Comparison of ENCODE assay signal across 11 cellular contexts in genomic region chr17:19002191-19002590, GRCh38. TPM values are rescaled to one million over a fixed set of nuclear protein-coding genes. Genes with fewer than 3 reads are reported as not detected.
DNase-seq lines count a peak whose midpoint lies in the region; ATAC-seq and TF ChIP-seq lines count a peak whose summit lies in the region.
"Had no signal": no experiment of that assay in that cellular context is flagged by ENCODE, and none has a peak within 500 bp of the region (broad histone marks: within the 10 kb centered on the region; RNA-seq: fewer than 3 reads in every experiment).

No MANE protein-coding gene starts in this region.

- in situ Hi-C loops in mammary epithelial cell (cut with MboI; ENCODE audit: low sequenced_read_pairs in 2 of 2), result no loop called here

- H3K4me1 Mint-ChIP-seq in CD4-positive, alpha-beta T cell (ENCODE audit: low read depth), result peaks cover 30% of the 10 kb centered on the region
- H3K4me1 Mint-ChIP-seq in natural killer cell, result peaks cover 11 to 18% of the 10 kb centered on the region in 2 donors

- WGBS in mammary epithelial cell (ENCODE audit: low coverage, missing lambda C conversion rate), result 68% methylated on average over 2 of the region's 5 CpGs

- no peak overlapping the region for H3K27ac ChIP-seq in CD4-positive, alpha-beta T cell (ENCODE audit: low read depth, low read length)
- H3K27ac ChIP-seq in HUES6 (ENCODE audit: low read depth, low read length) (no peak overlapping the region), mammary epithelial cell (ENCODE audit: insufficient read depth, low read depth, low read length) (peak overlapping the region; percentile 22)

- H3K4me3 ChIP-seq in HUES6 (ENCODE audit: low read depth, low read length) (peak overlapping the region; percentile 87), mammary epithelial cell (replicated peaks in 1 of 3; ENCODE audit: insufficient read depth in 1 of 3, low read depth in 2 of 3, low read length in 3 of 3) (peak overlapping the region; percentile 70 to 76 (median 74))
- H3K4me3 ChIP-seq: MG63 had no signal

- H3K36me3 ChIP-seq in HUES6 (ENCODE audit: control insufficient read depth, insufficient read depth, low read length), result peaks cover 46% of the 10 kb centered on the region
- peaks cover 2% of the 10 kb centered on the region for H3K36me3 ChIP-seq in mammary epithelial cell (ENCODE audit: insufficient read depth, low read length)
- H3K36me3 ChIP-seq: MG63 had no signal

- no TSS peak for BruUV-seq in mammary epithelial cell (replicated peaks; lab: Mats Ljungman, UMichigan)

- H3K4me3 Mint-ChIP-seq in CD4-positive, alpha-beta T cell, result no peak overlapping the region
- peak overlapping the region; percentile 7 for H3K4me3 Mint-ChIP-seq in natural killer cell

- CTCF ChIA-PET in CD4-positive, alpha-beta T cell (lab: Charles Lee), result no interaction called here
- CTCF ChIA-PET in mammary epithelial cell (lab: Charles Lee; ENCODE audit: low non-redundant PET), result no interaction called here

- DNase-seq in CD4-positive, alpha-beta T cell, result no peak
- DNase-seq in mammary epithelial cell, result no peak
- DNase-seq in natural killer cell, result no peak
- no peak for DNase-seq in stimulated activated naive CD4-positive, alpha-beta T cell treated with Interleukin-2 at 50 U/mL for 16 hours (lab: John Stamatoyannopoulos, UW)
- DNase-seq in stimulated activated CD4-positive, alpha-beta T cell treated with anti-CD3 and anti-CD28 coated beads, Interleukin-2, amount 100 ng/mL, for 48 hours, result no peak
- no peak for DNase-seq in cerebellar nuclear complex (lab: John Stamatoyannopoulos, UW)
- DNase-seq: MG63, NCI-H526 treated with DMSO at 0.1 percent for 48 hours, occipital lobe had no signal

- H3K4me2 ChIP-seq in mammary epithelial cell (ENCODE audit: insufficient read depth, low read depth, low read length), result peak overlapping the region; percentile 99

- no peak for ATAC-seq in CD4-positive, alpha-beta T cell (ENCODE audit: poor library complexity)
- ATAC-seq in natural killer cell, result no peak

- H2AFZ ChIP-seq in mammary epithelial cell (ENCODE audit: low read depth, low read length), result no peak overlapping the region

- no peaks in the 10 kb centered on the region for H3K27me3 Mint-ChIP-seq in CD4-positive, alpha-beta T cell
- no peaks in the 10 kb centered on the region for H3K27me3 Mint-ChIP-seq in natural killer cell (ENCODE audit: low read depth in 2 of 2)

- no peak overlapping the region for H3K9ac ChIP-seq in HUES6 (ENCODE audit: low read length)
- H3K9ac ChIP-seq in mammary epithelial cell (ENCODE audit: insufficient read depth, low read length), result no peak overlapping the region

- peak overlapping the region; percentile 83 for H3K27ac Mint-ChIP-seq in CD4-positive, alpha-beta T cell
- H3K27ac Mint-ChIP-seq in natural killer cell, result peak overlapping the region in 1 of 2 donors; percentile 86

- H3K36me3 Mint-ChIP-seq in CD4-positive, alpha-beta T cell (ENCODE audit: low read depth), result peaks cover 3% of the 10 kb centered on the region
- H3K36me3 Mint-ChIP-seq in natural killer cell, result no peaks in the 10 kb centered on the region

- POLR2A ChIA-PET in CD4-positive, alpha-beta T cell (lab: Charles Lee), result interaction anchor here (1.5 kb wide), 1 partner anchor 22 kb away, joined by 11 read pairs; no protein-coding TSS in a partner anchor

- peaks cover 59% of the 10 kb centered on the region for H3K79me2 ChIP-seq in mammary epithelial cell (ENCODE audit: insufficient read depth, low read length)

- H3K27me3 ChIP-seq in CD4-positive, alpha-beta T cell (ENCODE audit: control insufficient read depth, insufficient read depth, low read length), result no peaks in the 10 kb centered on the region
- no peaks in the 10 kb centered on the region for H3K27me3 ChIP-seq in HUES6 (ENCODE audit: control insufficient read depth, insufficient read depth, low read length)
- H3K27me3 ChIP-seq in mammary epithelial cell (ENCODE audit: insufficient read depth, low read length), result no peaks in the 10 kb centered on the region
- H3K27me3 ChIP-seq: MG63 had no signal

- intact Hi-C loops in CD4-positive, alpha-beta T cell (cut with DNase I, micrococcal nuclease), result loop anchor here in 1 of 2 experiments (5.0 to 10.0 kb wide), 3 partner anchors 45 to 363 kb away; partner anchors contain the start of gene B9D1
- intact Hi-C loops in mammary epithelial cell (cut with micrococcal nuclease) (no loop called here), natural killer cell (cut with micrococcal nuclease) (no loop called here)

- H3K9me3 Mint-ChIP-seq in CD4-positive, alpha-beta T cell, result no peaks in the 10 kb centered on the region
- H3K9me3 Mint-ChIP-seq in natural killer cell, result no peaks in the 10 kb centered on the region

- TF ChIP-seq CTCF in CD4-positive, alpha-beta T cell (IDR thresholded peaks at IDR 0.05), result no peak
- TF ChIP-seq CTCF in mammary epithelial cell (conservative IDR thresholded peaks at IDR 0.05 in 1 of 2, IDR thresholded peaks at IDR 0.05 in 1 of 2; ENCODE audit: extremely low read depth in 1 of 2, insufficient read depth in 1 of 2, low read depth in 1 of 2, low read length in 2 of 2), result no peak
- no peak for TF ChIP-seq CTCF in natural killer cell (IDR thresholded peaks at IDR 0.05)

- peaks cover 26% of the 10 kb centered on the region for H3K4me1 ChIP-seq in HUES6 (ENCODE audit: control insufficient read depth, insufficient read depth, low read length)
- H3K4me1 ChIP-seq in mammary epithelial cell (ENCODE audit: insufficient read depth, low read length), result peaks cover 52% of the 10 kb centered on the region

- H3K9me3 ChIP-seq in CD4-positive, alpha-beta T cell (ENCODE audit: control insufficient read depth, low read length), result no peaks in the 10 kb centered on the region
- H3K9me3 ChIP-seq in HUES6 (ENCODE audit: control insufficient read depth, insufficient read depth, low read depth, low read length) (peaks cover 6% of the 10 kb centered on the region), mammary epithelial cell (replicated peaks; ENCODE audit: insufficient read depth, low read length) (no peaks in the 10 kb centered on the region)

- no peaks in the 10 kb centered on the region for H4K20me1 ChIP-seq in mammary epithelial cell (ENCODE audit: insufficient read depth, low read length)

- dilution Hi-C loops in mammary epithelial cell (cut with HindIII; ENCODE audit: low sequenced_read_pairs), result no loop called here

RNA-seq across cellular contexts. Expression of gene FAM83G, which starts 2.4 kb away (rescaled TPM):
- 1 to 10 TPM; 2.9 to 3.0 TPM for total RNA-seq in CD4-positive, alpha-beta T cell
- total RNA-seq in mammary epithelial cell (10 to 100 TPM; 25.7 to 36.3 TPM), natural killer cell (1 to 10 TPM; 3.8 to 6.5 (median 4.3) TPM)
- polyA plus RNA-seq in mammary epithelial cell, result 17.4 TPM
- polyA minus RNA-seq in mammary epithelial cell, result 24.7 TPM

RNA-seq across cellular contexts. Expression of gene GRAP, which starts 44.6 kb away (rescaled TPM):
- total RNA-seq in CD4-positive, alpha-beta T cell, result 10 to 100 TPM; 20.1 to 20.4 TPM
- not detected for total RNA-seq in mammary epithelial cell
- not detected for polyA plus RNA-seq in mammary epithelial cell
- not detected for polyA minus RNA-seq in mammary epithelial cell
- 10 to 100 TPM in 1 of 3 donors, 1 to 10 TPM in 2; 5.6 to 11.3 (median 7.1) TPM for total RNA-seq in natural killer cell

RNA-seq across cellular contexts. Expression of gene SLC5A10, which starts 50.2 kb away (rescaled TPM):
- not detected for total RNA-seq in CD4-positive, alpha-beta T cell
- not detected for total RNA-seq in mammary epithelial cell
- not detected for polyA plus RNA-seq in mammary epithelial cell
- not detected for polyA minus RNA-seq in mammary epithelial cell
- total RNA-seq in natural killer cell, result under 1 TPM in 1 of 3 donors, not detected in 2; 0.28 TPM
- total RNA-seq: occipital lobe; T-helper 2 cell treated with Interferon-gamma antibody and Interleukin-4, amounts not matched to agents 100 ng/mL and 5 ng/mL, for 36 hours had no signal

Comparison
In these comparisons a context has a peak if more than half of its experiments do, and no peak if none do; other contexts are left out.
1. RNA of gene GRAP, which starts 44.6 kb away (total RNA-seq): 20.1 to 20.4 TPM in CD4-positive, alpha-beta T cell and 5.6 to 11.3 TPM in natural killer cell; not detected in mammary epithelial cell; every median in the first group is over 4 times any median in the second.